23 cellular contexts compared by ENCODE assay signal in genomic region chr5:69075522-69076169, GRCh38.
"Had no signal": no experiment of that assay in that cellular context is flagged by ENCODE, and none has a peak within 500 bp of the region (broad histone marks: within the 10 kb centered on the region; RNA-seq: fewer than 3 reads in every experiment).

No MANE protein-coding gene starts in this region.

- H3K27ac ChIP-seq: body of pancreas, foreskin keratinocyte, left lung, ovary, psoas muscle, tibial artery, vagina had no signal

- H3K36me3 ChIP-seq: left lung, ovary, tibial artery, vagina had no signal

- ATAC-seq: activated CD8-positive, alpha-beta memory T cell treated with anti-CD3 and anti-CD28 coated beads, Interleukin-2, amount 10 ng/mL, durations not matched to agents 7 days and 5 days; activated T-helper 17 cell treated with anti-CD3 and anti-CD28 coated beads, Interleukin-2, amount 50 U/mL, for 72 hours; body of pancreas; foreskin keratinocyte; left lung had no signal

- FAIRE-seq: kidney, TTC549 had no signal

- H3K27me3 ChIP-seq: body of pancreas, foreskin keratinocyte, left lung, ovary, vagina had no signal

- H3K4me2 ChIP-seq: smooth muscle cell had no signal

- H3K27ac Mint-ChIP-seq: activated CD4-positive, alpha-beta memory T cell treated with anti-CD3 and anti-CD28 coated beads, Interleukin-2, amount 10 ng/mL, durations not matched to agents 7 days and 5 days; activated CD8-positive, alpha-beta memory T cell treated with anti-CD3 and anti-CD28 coated beads, Interleukin-2, amount 10 ng/mL, durations not matched to agents 7 days and 5 days; activated T-helper 17 cell treated with anti-CD3 and anti-CD28 coated beads, Interleukin-2, amount 50 U/mL, for 72 hours; mesothelial cell of epicardium; T-helper 2 cell treated with Interferon-gamma antibody and Interleukin-4, amounts not matched to agents 5 μg/mL and 100 μg/mL, for 36 hours; WTC11 had no signal

- H3K4me3 ChIP-seq: body of pancreas, left lung, ovary, psoas muscle, smooth muscle cell, tibial artery, vagina had no signal

- DNase-seq: activated CD4-positive, alpha-beta memory T cell treated with anti-CD3 and anti-CD28 coated beads, Interleukin-2, amount 10 ng/mL, durations not matched to agents 7 days and 5 days; activated CD4-positive, alpha-beta T cell treated with anti-CD3 and anti-CD28 coated beads for 48 hours; activated naive CD4-positive, alpha-beta T cell; activated naive CD8-positive, alpha-beta T cell treated with anti-CD3 and anti-CD28 coated beads for 36 hours; amygdala; body of pancreas; foreskin keratinocyte; glutamatergic neuron; kidney; left lung; ovary; right cardiac atrium; stimulated activated CD4-positive, alpha-beta T cell treated with anti-CD3 and anti-CD28 coated beads, Interleukin-4, amount 100 ng/mL, for 1 hour; tibial artery had no signal

- H3K36me3 Mint-ChIP-seq: activated CD8-positive, alpha-beta memory T cell treated with anti-CD3 and anti-CD28 coated beads, Interleukin-2, amount 10 ng/mL, durations not matched to agents 7 days and 5 days; activated naive CD8-positive, alpha-beta T cell treated with anti-CD3 and anti-CD28 coated beads for 36 hours; mesothelial cell of epicardium; WTC11 had no signal

- H3K9me3 ChIP-seq: body of pancreas, left lung, ovary, psoas muscle, tibial artery, vagina had no signal

- H3K9me3 Mint-ChIP-seq: activated CD4-positive, alpha-beta memory T cell treated with anti-CD3 and anti-CD28 coated beads, Interleukin-2, amount 10 ng/mL, durations not matched to agents 7 days and 5 days; activated naive CD8-positive, alpha-beta T cell treated with anti-CD3 and anti-CD28 coated beads for 36 hours; activated T-helper 17 cell treated with anti-CD3 and anti-CD28 coated beads, Interleukin-2, amount 50 U/mL, for 72 hours; mesothelial cell of epicardium; T-helper 2 cell treated with Interferon-gamma antibody and Interleukin-4, amounts not matched to agents 5 μg/mL and 100 μg/mL, for 36 hours had no signal

- H3K27me3 Mint-ChIP-seq: activated CD4-positive, alpha-beta memory T cell treated with anti-CD3 and anti-CD28 coated beads, Interleukin-2, amount 10 ng/mL, durations not matched to agents 7 days and 5 days; activated CD8-positive, alpha-beta memory T cell treated with anti-CD3 and anti-CD28 coated beads, Interleukin-2, amount 10 ng/mL, durations not matched to agents 7 days and 5 days; activated naive CD8-positive, alpha-beta T cell treated with anti-CD3 and anti-CD28 coated beads for 36 hours had no signal

- H3K4me1 ChIP-seq: left lung, psoas muscle, tibial artery, vagina had no signal

- H3K4me1 Mint-ChIP-seq: activated naive CD8-positive, alpha-beta T cell treated with anti-CD3 and anti-CD28 coated beads for 36 hours; activated T-helper 17 cell treated with anti-CD3 and anti-CD28 coated beads, Interleukin-2, amount 50 U/mL, for 72 hours; WTC11 had no signal

- H3K4me3 Mint-ChIP-seq: activated CD4-positive, alpha-beta memory T cell treated with anti-CD3 and anti-CD28 coated beads, Interleukin-2, amount 10 ng/mL, durations not matched to agents 7 days and 5 days; activated CD8-positive, alpha-beta memory T cell treated with anti-CD3 and anti-CD28 coated beads, Interleukin-2, amount 10 ng/mL, durations not matched to agents 7 days and 5 days; activated naive CD8-positive, alpha-beta T cell treated with anti-CD3 and anti-CD28 coated beads for 36 hours; activated T-helper 17 cell treated with anti-CD3 and anti-CD28 coated beads, Interleukin-2, amount 50 U/mL, for 72 hours; mesothelial cell of epicardium; T-helper 2 cell treated with Interferon-gamma antibody and Interleukin-4, amounts not matched to agents 5 μg/mL and 100 μg/mL, for 36 hours; WTC11 had no signal
